In genomic region chr11:95231126-95231880, GRCh38 we compare ENCODE assay signal across 8 cellular contexts. TPM values are rescaled to one million over a fixed set of nuclear protein-coding genes. Genes with fewer than 3 reads are reported as not detected.
A peak's percentile ranks its signal among the peaks of the same experiment; 100 is the strongest.
DNase-seq lines count a peak whose midpoint lies in the region; ATAC-seq and TF ChIP-seq lines count a peak whose summit lies in the region.

SESN3 (minus strand) TSS chr11:95231202; CDS start chr11:95230860, 342 bp downstream.

- peaks cover 25% of the 10 kb centered on the region for H3K4me1 ChIP-seq in KMS-11 (ENCODE audit: low read depth, poor library complexity, severe bottlenecking)
- H3K4me1 ChIP-seq in esophagus squamous epithelium: peaks cover 8 to 64% (median 13%) of the 10 kb centered on the region in 3 donors
- peaks cover 3 to 30% of the 10 kb centered on the region in 2 donors for H3K4me1 ChIP-seq in muscle layer of duodenum (ENCODE audit: control insufficient read depth in 1 of 2, insufficient read depth in 2 of 2, low read length in 2 of 2)

- H3K27ac ChIP-seq in KMS-11 (peak within 1 kb of the TSS; percentile 59), esophagus squamous epithelium (peak within 1 kb of the TSS; percentile 94 to 96 (median 96)), muscle layer of duodenum (ENCODE audit: low read length) (peak within 1 kb of the TSS; percentile 74)

- peaks cover 34% of the 10 kb centered on the region for H3K4me1 Mint-ChIP-seq in activated T-cell treated with anti-CD3 and anti-CD28 coated beads, Interleukin-2, amount 50 U/mL, for 72 hours (ENCODE audit: low read depth)

- H3K27ac Mint-ChIP-seq in activated T-cell treated with anti-CD3 and anti-CD28 coated beads, Interleukin-2, amount 50 U/mL, for 72 hours: peak within 1 kb of the TSS; percentile 83

- WGBS in esophagus squamous epithelium, 2 donors: 1 to 4% methylated on average over 5 to 11 of the region's 40 CpGs

- no peaks in the 10 kb centered on the region for H3K27me3 Mint-ChIP-seq in activated T-cell treated with anti-CD3 and anti-CD28 coated beads, Interleukin-2, amount 50 U/mL, for 72 hours (ENCODE audit: low read depth)

- H3K4me3 Mint-ChIP-seq in activated T-cell treated with anti-CD3 and anti-CD28 coated beads, Interleukin-2, amount 50 U/mL, for 72 hours: peak within 1 kb of the TSS in 1 of 2 donors; percentile 92

- H3K9me3 ChIP-seq in esophagus squamous epithelium: no peaks in the 10 kb centered on the region
- no peaks in the 10 kb centered on the region for H3K9me3 ChIP-seq in muscle layer of duodenum (ENCODE audit: control insufficient read depth in 1 of 2, low read length in 2 of 2)

- intact Hi-C loops in esophagus squamous epithelium (cut with DNase I): loop anchor here (10.0 kb wide), 1 partner anchor 473 kb away; no protein-coding TSS in a partner anchor

- H3K9ac ChIP-seq in KMS-11: peak within 1 kb of the TSS; percentile 38; the same call in 1 of the 2 replicates

- H3K4me3 ChIP-seq in KMS-11 (IDR thresholded peaks at IDR 0.05; ENCODE audit: insufficient read depth, low read depth, low read length) (no peak within 1 kb of the TSS), esophagus squamous epithelium (peak within 1 kb of the TSS; percentile 87 to 97 (median 92)), muscle layer of duodenum (ENCODE audit: low read depth in 1 of 2, low read length in 2 of 2) (peak within 1 kb of the TSS; percentile 86 to 92)

- TF ChIP-seq CTCF in KMS-11 (conservative IDR thresholded peaks at IDR 0.05; ENCODE audit: low read depth, low read length) (no peak), esophagus squamous epithelium (IDR thresholded peaks at IDR 0.05) (peak in 2 of 6 experiments; percentile 22 to 32)

- DNase-seq in DMS79 (lab: John Stamatoyannopoulos, UW): peak; percentile 100
- DNase-seq in RKO (ENCODE audit: low spot score): peak; percentile 94
- peak; percentile 99 for DNase-seq in activated T-cell treated with anti-CD3 and anti-CD28 coated beads, Interleukin-2, amount 50 U/mL, for 72 hours
- DNase-seq in esophagus squamous epithelium (lab: John Stamatoyannopoulos, UW): peak; percentile 97
- DNase-seq in stimulated activated CD8-positive, alpha-beta memory T cell treated with anti-CD3 and anti-CD28 coated beads, Interleukin-7, amount 100 ng/mL, for 24 hours (ENCODE audit: low read depth): peak; percentile 94

- ATAC-seq in GM21786 (IDR thresholded peaks at IDR 0.05; ENCODE audit: unreplicated experiment): peak; percentile 88
- peak; percentile 91 to 93 for ATAC-seq in activated T-cell treated with anti-CD3 and anti-CD28 coated beads, Interleukin-2, amount 50 U/mL, for 72 hours (replicated peaks in 1 of 2)

- TF ChIP-seq POLR2A in esophagus squamous epithelium (IDR thresholded peaks at IDR 0.05): peak in 3 of 4 donors; percentile 43 to 80 (median 51)

- peaks cover 0 to 3% of the 10 kb centered on the region in 2 donors for H3K36me3 Mint-ChIP-seq in activated T-cell treated with anti-CD3 and anti-CD28 coated beads, Interleukin-2, amount 50 U/mL, for 72 hours (ENCODE audit: insufficient read depth in 2 of 2)

- H3K79me2 ChIP-seq in KMS-11 (ENCODE audit: insufficient read depth, low read depth): peaks cover 26% of the 10 kb centered on the region

- H3K4me2 ChIP-seq in KMS-11: peak within 1 kb of the TSS; percentile 76

- no peaks in the 10 kb centered on the region for H3K9me3 Mint-ChIP-seq in activated T-cell treated with anti-CD3 and anti-CD28 coated beads, Interleukin-2, amount 50 U/mL, for 72 hours

- H2AFZ ChIP-seq in KMS-11 (ENCODE audit: low read depth): peak within 1 kb of the TSS; percentile 71

- no peaks in the 10 kb centered on the region for H4K20me1 ChIP-seq in KMS-11 (ENCODE audit: insufficient read depth)

- H3K27me3 ChIP-seq in KMS-11 (ENCODE audit: insufficient read depth, low read depth): no peaks in the 10 kb centered on the region
- H3K27me3 ChIP-seq in esophagus squamous epithelium: no peaks in the 10 kb centered on the region
- no peaks in the 10 kb centered on the region for H3K27me3 ChIP-seq in muscle layer of duodenum (ENCODE audit: low read depth, low read length)

- H3K36me3 ChIP-seq in KMS-11 (ENCODE audit: insufficient read depth) (no peaks in the 10 kb centered on the region), esophagus squamous epithelium (no peaks in the 10 kb centered on the region), muscle layer of duodenum (ENCODE audit: control insufficient read depth in 1 of 2, insufficient read depth in 2 of 2, low read length in 2 of 2) (no peaks in the 10 kb centered on the region)

RNA-seq across cellular contexts. Expression of gene SESN3, which starts in this region (rescaled TPM):
- 10 to 100 TPM; 13.7 to 15.6 TPM for total RNA-seq in activated T-cell treated with anti-CD3 and anti-CD28 coated beads, Interleukin-2, amount 50 U/mL, for 72 hours
- 10 to 100 TPM; 11.3 to 33.7 (median 22.1) TPM for total RNA-seq in esophagus squamous epithelium
